Comparison of ENCODE assay signal across 28 cellular contexts in genomic region chr10:88804083-88804812, GRCh38. TPM values are rescaled to one million over a fixed set of nuclear protein-coding genes. Genes with fewer than 3 reads are reported as not detected.
DNase-seq lines count a peak whose midpoint lies in the region; ATAC-seq and TF ChIP-seq lines count a peak whose summit lies in the region.
"Had no signal": no experiment of that assay in that cellular context is flagged by ENCODE, and none has a peak within 500 bp of the region (broad histone marks: within the 10 kb centered on the region; RNA-seq: fewer than 3 reads in every experiment).

No MANE protein-coding gene starts in this region.

- peaks cover 10% of the 10 kb centered on the region for H3K4me1 ChIP-seq in foreskin keratinocyte
- no peaks in the 10 kb centered on the region for H3K4me1 ChIP-seq in neural progenitor cell
- H3K4me1 ChIP-seq: Peyer's patch had no signal

- H3K4me3 ChIP-seq in neural progenitor cell = no peak overlapping the region
- H3K4me3 ChIP-seq: Peyer's patch had no signal

- no peaks in the 10 kb centered on the region for H4K20me1 ChIP-seq in neural progenitor cell (ENCODE audit: low read depth)

- no peaks in the 10 kb centered on the region for H3K36me3 ChIP-seq in neural progenitor cell
- H3K36me3 ChIP-seq: Peyer's patch had no signal

- no peaks in the 10 kb centered on the region for H3K9me3 Mint-ChIP-seq in neural progenitor cell
- H3K9me3 Mint-ChIP-seq: CD8-positive, alpha-beta T cell had no signal

- no peaks in the 10 kb centered on the region for H3F3A ChIP-seq in neural progenitor cell (ENCODE audit: low read depth)

- no peak overlapping the region for H3K4me2 ChIP-seq in neural progenitor cell

- peaks cover 4% of the 10 kb centered on the region for H3K4me1 Mint-ChIP-seq in neural progenitor cell

- ATAC-seq in foreskin keratinocyte = peak; percentile 21
- ATAC-seq in HG03520 (IDR thresholded peaks at IDR 0.05; ENCODE audit: unreplicated experiment) = no peak
- ATAC-seq in HG02973 (IDR thresholded peaks at IDR 0.05; ENCODE audit: unreplicated experiment) = no peak
- ATAC-seq: CD8-positive, alpha-beta T cell; SK-N-SH treated with all-trans-retinoic acid at 6 μM for 48 hours had no signal

- no peak for TF ChIP-seq CTCF in foreskin keratinocyte (conservative IDR thresholded peaks at IDR 0.05)
- TF ChIP-seq CTCF in neural progenitor cell (IDR thresholded peaks at IDR 0.05) = no peak

- H3K9ac ChIP-seq in neural progenitor cell = no peak overlapping the region

- H3K36me3 Mint-ChIP-seq in neural progenitor cell = no peaks in the 10 kb centered on the region
- H3K36me3 Mint-ChIP-seq: CD8-positive, alpha-beta T cell had no signal

- no peak overlapping the region for H3K27ac ChIP-seq in foreskin keratinocyte
- H3K27ac ChIP-seq in neural progenitor cell = no peak overlapping the region
- H3K27ac ChIP-seq: HL-60, Peyer's patch had no signal

- H3K27me3 Mint-ChIP-seq in neural progenitor cell (ENCODE audit: insufficient read depth, low read depth) = peaks cover 7% of the 10 kb centered on the region

- H3K27me3 ChIP-seq in foreskin keratinocyte (no peaks in the 10 kb centered on the region), neural progenitor cell (no peaks in the 10 kb centered on the region)
- H3K27me3 ChIP-seq: Peyer's patch had no signal

- no peak overlapping the region for H2AFZ ChIP-seq in neural progenitor cell (replicated peaks)

- H3K27ac Mint-ChIP-seq in neural progenitor cell = no peak overlapping the region
- H3K27ac Mint-ChIP-seq: CD8-positive, alpha-beta T cell had no signal

- H3K4me3 Mint-ChIP-seq in neural progenitor cell = no peak overlapping the region
- H3K4me3 Mint-ChIP-seq: CD8-positive, alpha-beta T cell had no signal

- H3K9me3 ChIP-seq in neural progenitor cell (ENCODE audit: low read depth) = no peaks in the 10 kb centered on the region
- H3K9me3 ChIP-seq: Peyer's patch had no signal

- H3K79me2 ChIP-seq in neural progenitor cell (ENCODE audit: low read depth) = no peaks in the 10 kb centered on the region

- DNase-seq in ELF-1 (ENCODE audit: low read depth, low spot score) = peak; percentile 37
- peak; percentile 20 for DNase-seq in NAMALWA (ENCODE audit: low spot score)
- DNase-seq in foreskin keratinocyte = peak; percentile 31 to 49
- DNase-seq in neural progenitor cell (ENCODE audit: low spot score) = peak; percentile 12
- DNase-seq in NOMO-1 treated with dmso at 0.1 percent for 144 hours (lab: John Stamatoyannopoulos, UW; ENCODE audit: unreplicated experiment) = no peak
- no peak for DNase-seq in NCI-H524 treated with DMSO at 0.1 percent for 48 hours (lab: John Stamatoyannopoulos, UW)
- DNase-seq: AML-193; C1 segment of cervical spinal cord; Calu3; CD8-positive, alpha-beta T cell; DMS79; HCEC 1CT; KBM-7; NCI-H1092 treated with DMSO at 0.1 percent for 48 hours; NCI-H146; NCI-H2029; NCI-H226; NCI-H510A treated with DMSO at 0.1 percent for 48 hours; NCI-H82; Peyer's patch had no signal

RNA-seq across cellular contexts. Expression of gene LIPM, which starts 1.7 kb away (rescaled TPM):
- 0.11 TPM in 1 of 2 replicates, not detected in the other for total RNA-seq in foreskin keratinocyte
- 0.07 TPM in 1 of 2 replicates, not detected in the other for polyA plus RNA-seq in foreskin keratinocyte
- not detected in 2 replicates for total RNA-seq in neural progenitor cell (ENCODE audit: low replicate concordance)
- total RNA-seq: A172; Calu3; CD8-positive, alpha-beta T cell; HT-29; OCI-LY7; Peyer's patch had no signal
- polyA plus RNA-seq: AG04450 had no signal

RNA-seq across cellular contexts. Expression of gene LIPN, which starts 44.4 kb away (rescaled TPM):
- total RNA-seq in foreskin keratinocyte = not detected in 2 replicates
- polyA plus RNA-seq in foreskin keratinocyte = not detected in 2 replicates
- total RNA-seq in neural progenitor cell (ENCODE audit: low replicate concordance) = not detected in 2 replicates
- total RNA-seq: A172; Calu3; CD8-positive, alpha-beta T cell; HT-29; OCI-LY7; Peyer's patch had no signal
- polyA plus RNA-seq: AG04450 had no signal

RNA-seq across cellular contexts. Expression of gene ANKRD22, which starts 47.4 kb away (rescaled TPM):
- total RNA-seq in foreskin keratinocyte (0.24 and 0.35 TPM in 2 replicates), neural progenitor cell (ENCODE audit: low replicate concordance) (not detected in 2 replicates)
- 0.18 and 0.23 TPM in 2 replicates for polyA plus RNA-seq in foreskin keratinocyte
- total RNA-seq: A172; CD8-positive, alpha-beta T cell; OCI-LY7 had no signal
- polyA plus RNA-seq: AG04450 had no signal

Comparison
In these comparisons a context has a peak if more than half of its experiments do, and no peak if none do; other contexts are left out.
1. DNase-seq: peak in ELF-1 (single experiment), NAMALWA (single experiment), foreskin keratinocyte (2 of 2) and neural progenitor cell (single experiment); none in NOMO-1 treated with dmso at 0.1 percent for 144 hours (single experiment) and NCI-H524 treated with DMSO at 0.1 percent for 48 hours (single experiment).